8 cellular contexts compared by ENCODE assay signal in the genomic region with DNA sequence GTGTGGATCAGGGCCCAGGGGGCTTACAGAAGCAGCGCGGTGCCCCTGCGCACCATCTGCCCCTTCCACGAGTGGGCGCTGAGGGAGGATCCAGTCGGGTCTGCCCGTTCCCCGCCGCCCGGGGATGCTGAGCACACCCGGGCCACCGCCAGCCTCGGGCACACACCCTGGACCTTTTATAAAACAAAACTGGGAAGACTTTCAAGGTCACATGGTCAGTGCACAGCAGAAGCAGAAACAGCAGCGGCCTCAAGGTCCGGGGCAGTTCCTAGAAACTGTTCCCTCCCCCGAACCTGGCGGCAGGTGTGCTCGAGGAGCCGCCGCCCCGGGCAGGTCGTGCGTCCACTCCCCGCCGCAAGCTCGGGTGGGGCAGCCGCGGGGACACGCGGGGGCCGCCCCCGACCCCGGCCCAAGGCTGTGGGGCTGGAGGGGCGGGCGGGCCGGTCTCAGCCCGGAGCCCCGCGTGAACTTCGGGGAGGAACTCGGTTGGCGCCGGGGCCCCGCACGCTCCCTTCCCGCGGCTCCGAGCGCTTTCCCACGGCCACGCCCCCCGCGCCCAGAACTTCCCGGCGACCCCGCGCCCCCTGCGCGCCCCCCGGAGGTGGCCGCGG. TPM values are rescaled to one million over a fixed set of nuclear protein-coding genes. Genes with fewer than 3 reads are reported as not detected.
DNase-seq lines count a peak whose midpoint lies in the region; ATAC-seq lines count a peak whose summit lies in the region.

No MANE protein-coding gene starts in this region.

- H3K4me2 ChIP-seq in neuronal stem cell (ENCODE audit: insufficient read depth, low read length, poor library complexity, severe bottlenecking), result peak overlapping the region; percentile 94

- H2BK12ac ChIP-seq in neuronal stem cell (ENCODE audit: low read length), result no peak overlapping the region

- H2AFZ ChIP-seq in neuronal stem cell (ENCODE audit: low read length), result peak overlapping the region; percentile 90

- H3K4me3 Mint-ChIP-seq in CD4-positive, CD25-positive, alpha-beta regulatory T cell, result peak overlapping the region; percentile 86 to 94 (median 90)
- peak overlapping the region; percentile 89 to 94 for H3K4me3 Mint-ChIP-seq in activated T-cell treated with anti-CD3 and anti-CD28 coated beads, Interleukin-2, amount 50 U/mL, for 72 hours

- H2AK5ac ChIP-seq in neuronal stem cell (ENCODE audit: low read depth, low read length), result peak overlapping the region; percentile 94

- no peaks in the 10 kb centered on the region for H3K9me3 ChIP-seq in CD4-positive, CD25-positive, alpha-beta regulatory T cell (ENCODE audit: control insufficient read depth in 2 of 2, low read length in 2 of 2)
- H3K9me3 ChIP-seq in neuronal stem cell (replicated peaks in 1 of 2; ENCODE audit: control insufficient read depth in 2 of 2, insufficient read depth in 1 of 2, low read depth in 1 of 2, low read length in 2 of 2), result peaks cover 0 to 2% of the 10 kb centered on the region in 2 donors

- H3K36me3 Mint-ChIP-seq in CD4-positive, CD25-positive, alpha-beta regulatory T cell, result no peaks in the 10 kb centered on the region
- H3K36me3 Mint-ChIP-seq in activated T-cell treated with anti-CD3 and anti-CD28 coated beads, Interleukin-2, amount 50 U/mL, for 72 hours (ENCODE audit: insufficient read depth in 2 of 2), result peaks cover 0 to 3% of the 10 kb centered on the region in 2 donors

- no peak overlapping the region for H3K4ac ChIP-seq in neuronal stem cell (ENCODE audit: low read length)

- H2BK120ac ChIP-seq in neuronal stem cell (ENCODE audit: low read depth, low read length), result no peak overlapping the region

- no peaks in the 10 kb centered on the region for H3K36me3 ChIP-seq in CD4-positive, CD25-positive, alpha-beta regulatory T cell (ENCODE audit: control insufficient read depth, insufficient read depth, low read length)
- peaks cover 10 to 15% of the 10 kb centered on the region in 2 donors for H3K36me3 ChIP-seq in neuronal stem cell (replicated peaks in 1 of 2; ENCODE audit: control insufficient read depth in 2 of 2, insufficient read depth in 2 of 2, low read length in 2 of 2)

- peaks cover 0 to 4% (median 0%) of the 10 kb centered on the region in 7 donors for H3K9me3 Mint-ChIP-seq in CD4-positive, CD25-positive, alpha-beta regulatory T cell
- no peaks in the 10 kb centered on the region for H3K9me3 Mint-ChIP-seq in activated T-cell treated with anti-CD3 and anti-CD28 coated beads, Interleukin-2, amount 50 U/mL, for 72 hours

- H2BK5ac ChIP-seq in neuronal stem cell (ENCODE audit: low read length), result no peak overlapping the region

- H2BK15ac ChIP-seq in neuronal stem cell (ENCODE audit: low read length), result no peak overlapping the region

- peak overlapping the region in 1 of 3 donors; percentile 75 for H3K27ac Mint-ChIP-seq in CD4-positive, CD25-positive, alpha-beta regulatory T cell
- H3K27ac Mint-ChIP-seq in activated T-cell treated with anti-CD3 and anti-CD28 coated beads, Interleukin-2, amount 50 U/mL, for 72 hours, result no peak overlapping the region

- no peak overlapping the region for H3K23ac ChIP-seq in neuronal stem cell (ENCODE audit: low read depth, low read length, poor library complexity)

- peak overlapping the region; percentile 92 for H4K8ac ChIP-seq in neuronal stem cell (ENCODE audit: low read depth, low read length)

- peak overlapping the region; percentile 97 for H3K18ac ChIP-seq in neuronal stem cell (ENCODE audit: low read length)

- DNase-seq in CD4-positive, CD25-positive, alpha-beta regulatory T cell, result no peak
- no peak for DNase-seq in activated T-cell treated with anti-CD3 and anti-CD28 coated beads, Interleukin-2, amount 50 U/mL, for 72 hours
- DNase-seq in glomerular visceral epithelial cell (ENCODE audit: extremely low spot score), result peak; percentile 23
- DNase-seq in neuronal stem cell (ENCODE audit: low spot score), result peak; percentile 30
- DNase-seq in NCI-H1694 (lab: John Stamatoyannopoulos, UW), result no peak
- DNase-seq in NCI-H446 treated with DMSO at 0.1 percent for 48 hours (lab: John Stamatoyannopoulos, UW), result no peak

- peaks cover 16% of the 10 kb centered on the region for H3K27me3 ChIP-seq in CD4-positive, CD25-positive, alpha-beta regulatory T cell (ENCODE audit: control insufficient read depth, insufficient read depth, low read length)
- H3K27me3 ChIP-seq in neuronal stem cell (ENCODE audit: control insufficient read depth in 3 of 3, insufficient read depth in 3 of 3, low read depth in 1 of 3, low read length in 3 of 3), result no peaks in the 10 kb centered on the region

- peak in 1 of 2 donors; percentile 4 for ATAC-seq in CD4-positive, CD25-positive, alpha-beta regulatory T cell (ENCODE audit: low read depth in 2 of 2)
- ATAC-seq in HG02678 (IDR thresholded peaks at IDR 0.05; ENCODE audit: unreplicated experiment) (peak; percentile 25), GM21717 (IDR thresholded peaks at IDR 0.05; ENCODE audit: unreplicated experiment) (no peak)
- peak; percentile 11 to 29 for ATAC-seq in activated T-cell treated with anti-CD3 and anti-CD28 coated beads, Interleukin-2, amount 50 U/mL, for 72 hours (replicated peaks in 1 of 2)

- H3K14ac ChIP-seq in neuronal stem cell (ENCODE audit: low read length), result peak overlapping the region; percentile 56

- H3K9ac ChIP-seq in neuronal stem cell (ENCODE audit: low read depth, low read length, poor library complexity), result peak overlapping the region; percentile 84

- H3K79me1 ChIP-seq in neuronal stem cell (ENCODE audit: low read depth, low read length), result peaks cover 11% of the 10 kb centered on the region

- H3K27ac ChIP-seq in CD4-positive, CD25-positive, alpha-beta regulatory T cell (ENCODE audit: insufficient read depth, low read length, poor library complexity, severe bottlenecking), result no peak overlapping the region
- H3K27ac ChIP-seq in neuronal stem cell (replicated peaks; ENCODE audit: low read length), result no peak overlapping the region

- peaks cover 14% of the 10 kb centered on the region for H3K4me1 ChIP-seq in CD4-positive, CD25-positive, alpha-beta regulatory T cell (ENCODE audit: control insufficient read depth, insufficient read depth, low read length, poor library complexity, severe bottlenecking)
- H3K4me1 ChIP-seq in neuronal stem cell (ENCODE audit: control insufficient read depth in 2 of 2, insufficient read depth in 1 of 2, low read depth in 1 of 2, low read length in 2 of 2), result peaks cover 6 to 11% of the 10 kb centered on the region in 2 donors

- no CpG with 5 or more reads among the region's 62 CpGs for WGBS in neuronal stem cell (ENCODE audit: extremely low coverage in 2 of 2, insufficient read length in 2 of 2, insufficient replicate concordance in 1 of 2), 2 donors

- no peak overlapping the region for H4K91ac ChIP-seq in neuronal stem cell (ENCODE audit: low read depth, low read length, poor library complexity)

- H3K27me3 Mint-ChIP-seq in CD4-positive, CD25-positive, alpha-beta regulatory T cell, result peaks cover 56% of the 10 kb centered on the region
- H3K27me3 Mint-ChIP-seq in activated T-cell treated with anti-CD3 and anti-CD28 coated beads, Interleukin-2, amount 50 U/mL, for 72 hours (ENCODE audit: low read depth), result peaks cover 36% of the 10 kb centered on the region

- H3K4me3 ChIP-seq in CD4-positive, CD25-positive, alpha-beta regulatory T cell (ENCODE audit: low read depth, low read length), result no peak overlapping the region
- H3K4me3 ChIP-seq in neuronal stem cell (ENCODE audit: low read length in 2 of 2), result peak overlapping the region; percentile 86 to 90

- peaks cover 2 to 22% (median 14%) of the 10 kb centered on the region in 4 donors for H3K4me1 Mint-ChIP-seq in CD4-positive, CD25-positive, alpha-beta regulatory T cell
- peaks cover 5% of the 10 kb centered on the region for H3K4me1 Mint-ChIP-seq in activated T-cell treated with anti-CD3 and anti-CD28 coated beads, Interleukin-2, amount 50 U/mL, for 72 hours (ENCODE audit: low read depth)

RNA-seq across cellular contexts. Expression of gene PPP1R26, which starts 0.6 kb away (rescaled TPM):
- total RNA-seq in CD4-positive, CD25-positive, alpha-beta regulatory T cell, result 2.5 TPM
- polyA plus RNA-seq in CD4-positive, CD25-positive, alpha-beta regulatory T cell, result under 1 TPM in 3 of 4 donors, not detected in 1; 0.05 to 0.64 (median 0.06) TPM
- 1 to 10 TPM in 1 of 2 donors, under 1 TPM in 1; 0.96 to 2.8 TPM for total RNA-seq in activated T-cell treated with anti-CD3 and anti-CD28 coated beads, Interleukin-2, amount 50 U/mL, for 72 hours
- polyA plus RNA-seq in neuronal stem cell (2013, experiment 1 of 2), result 20.7 TPM
- polyA plus RNA-seq in neuronal stem cell (2013, experiment 2 of 2), result 20.4 TPM

RNA-seq across cellular contexts. Expression of gene MRPS2, which starts 21.5 kb away (rescaled TPM):
- 18.1 TPM for total RNA-seq in CD4-positive, CD25-positive, alpha-beta regulatory T cell
- polyA plus RNA-seq in CD4-positive, CD25-positive, alpha-beta regulatory T cell, result 10 to 100 TPM; 47.1 to 56.7 (median 53.5) TPM
- total RNA-seq in activated T-cell treated with anti-CD3 and anti-CD28 coated beads, Interleukin-2, amount 50 U/mL, for 72 hours, result 10 to 100 TPM; 40.6 to 54.9 TPM
- 88.3 TPM for polyA plus RNA-seq in neuronal stem cell (2013, experiment 1 of 2)
- polyA plus RNA-seq in neuronal stem cell (2013, experiment 2 of 2), result 78.9 TPM

RNA-seq across cellular contexts. Expression of gene LCN1, which starts 42.3 kb away (rescaled TPM):
- not detected for total RNA-seq in CD4-positive, CD25-positive, alpha-beta regulatory T cell
- not detected for polyA plus RNA-seq in CD4-positive, CD25-positive, alpha-beta regulatory T cell
- total RNA-seq in activated T-cell treated with anti-CD3 and anti-CD28 coated beads, Interleukin-2, amount 50 U/mL, for 72 hours, result not detected
- polyA plus RNA-seq in neuronal stem cell (2013, experiment 1 of 2), result not detected
- not detected for polyA plus RNA-seq in neuronal stem cell (2013, experiment 2 of 2)

Comparison
In these comparisons a context has a peak if more than half of its experiments do, and no peak if none do; other contexts are left out.
1. DNase-seq: peak in glomerular visceral epithelial cell (single experiment) and neuronal stem cell (single experiment); none in CD4-positive, CD25-positive, alpha-beta regulatory T cell (0 of 3), activated T-cell treated with anti-CD3 and anti-CD28 coated beads, Interleukin-2, amount 50 U/mL, for 72 hours (0 of 2), NCI-H1694 (single experiment) and NCI-H446 treated with DMSO at 0.1 percent for 48 hours (single experiment).